In the genomic region with DNA sequence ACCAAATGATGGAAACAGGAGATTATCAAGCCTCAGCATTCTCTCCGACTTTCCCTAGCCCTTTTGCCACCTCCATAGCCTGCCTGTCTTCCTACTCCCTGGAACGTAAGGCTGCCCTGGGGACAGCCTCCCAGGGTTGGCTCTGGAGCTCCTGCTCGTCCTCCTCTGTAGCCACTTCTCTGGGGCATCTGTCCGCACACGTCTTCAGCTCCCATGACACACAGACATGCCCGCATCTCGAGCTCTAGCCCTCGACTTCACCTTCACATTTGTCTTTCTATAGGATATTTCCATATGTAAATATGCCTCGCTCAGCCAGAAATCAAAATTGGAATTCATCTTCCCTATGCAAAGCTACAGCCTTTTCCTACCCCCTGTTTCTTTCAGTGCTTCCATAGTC, we compare ENCODE assay signal across 22 cellular contexts.
A peak's percentile ranks its signal among the peaks of the same experiment; 100 is the strongest.
DNase-seq lines count a peak whose midpoint lies in the region; ATAC-seq lines count a peak whose summit lies in the region.
"Had no signal": no experiment of that assay in that cellular context is flagged by ENCODE, and none has a peak within 500 bp of the region (broad histone marks: within the 10 kb centered on the region; RNA-seq: fewer than 3 reads in every experiment).

No MANE protein-coding gene starts in this region.

- H4K91ac ChIP-seq in trophoblast cell (ENCODE audit: low read depth, low read length), result no peak overlapping the region

- H2BK120ac ChIP-seq in trophoblast cell (ENCODE audit: insufficient read depth, low read length, poor library complexity), result no peak overlapping the region

- H3K4me2 ChIP-seq in trophoblast cell (ENCODE audit: low read length), result no peak overlapping the region
- H3K4me2 ChIP-seq: BLaER1 had no signal

- H3K9me3 ChIP-seq in trophoblast cell (ENCODE audit: insufficient read depth, low read depth, low read length), result no peaks in the 10 kb centered on the region
- H3K9me3 ChIP-seq: BLaER1, HAP-1 had no signal

- DNase-seq in mesenteric fat pad (ENCODE audit: low spot score), result peak; percentile 43
- DNase-seq in trophoblast cell, result peak; percentile 12 to 60
- no peak for DNase-seq in posterior cingulate gyrus
- DNase-seq in T-helper 9 cell, result no peak
- DNase-seq: CD4-positive, CD25-positive, alpha-beta regulatory T cell; GOT3; HFFc6; MV-4-11; NCI-H1105 treated with DMSO at 0.1 percent for 48 hours; NCI-H2029; NCI-H446; NCI-H524 treated with DMSO at 0.1 percent for 48 hours; Right ventricle myocardium superior; RPMI8226 had no signal

- H3K23ac ChIP-seq in trophoblast cell (ENCODE audit: low read length), result no peak overlapping the region

- intact Hi-C loops in posterior cingulate gyrus (cut with DNase I), result no loop called here

- H4K8ac ChIP-seq in trophoblast cell (ENCODE audit: low read depth, low read length), result no peak overlapping the region

- H2AFZ ChIP-seq in trophoblast cell (ENCODE audit: insufficient read depth, low read length, poor library complexity), result no peak overlapping the region

- no peak overlapping the region for H3K27ac ChIP-seq in trophoblast cell (ENCODE audit: low read depth, low read length)
- H3K27ac ChIP-seq: BLaER1 had no signal

- peaks cover 2% of the 10 kb centered on the region for H3K79me1 ChIP-seq in trophoblast cell (ENCODE audit: low read length)

- no peaks in the 10 kb centered on the region for H3K79me2 ChIP-seq in trophoblast cell (ENCODE audit: control insufficient read depth, insufficient read depth, low read length, poor library complexity)

- no peak overlapping the region for H2BK12ac ChIP-seq in trophoblast cell (ENCODE audit: low read length)

- peak overlapping the region in 2 of 3 donors; percentile 7 to 30 for H3K27ac Mint-ChIP-seq in IgD-negative memory B cell
- peak overlapping the region; percentile 67 for H3K27ac Mint-ChIP-seq in activated T-helper 17 cell treated with anti-CD3 and anti-CD28 coated beads, Interleukin-2, amount 50 U/mL, for 72 hours
- H3K27ac Mint-ChIP-seq: HFFc6 had no signal

- no peak overlapping the region for H3K18ac ChIP-seq in trophoblast cell (ENCODE audit: low read length)

- no peak overlapping the region for H3K4me3 ChIP-seq in trophoblast cell (ENCODE audit: low read depth, low read length)
- H3K4me3 ChIP-seq: BLaER1, HAP-1, K562 had no signal

- H3K4ac ChIP-seq in trophoblast cell (ENCODE audit: low read depth, low read length), result no peak overlapping the region

- H3K9me3 Mint-ChIP-seq in IgD-negative memory B cell, result peaks cover 0 to 3% (median 0%) of the 10 kb centered on the region in 3 donors
- H3K9me3 Mint-ChIP-seq in activated T-helper 17 cell treated with anti-CD3 and anti-CD28 coated beads, Interleukin-2, amount 50 U/mL, for 72 hours, result peaks cover 5% of the 10 kb centered on the region
- H3K9me3 Mint-ChIP-seq: CD4-positive, CD25-positive, alpha-beta regulatory T cell; HFFc6 had no signal

- WGBS in trophoblast cell (ENCODE audit: extremely low coverage, insufficient coverage, insufficient read length), result no CpG with 5 or more reads among the region's 9 CpGs

- H3K36me3 ChIP-seq in trophoblast cell (ENCODE audit: control insufficient read depth in 1 of 2, insufficient read depth in 2 of 2, low read length in 2 of 2), result no peaks in the 10 kb centered on the region
- H3K36me3 ChIP-seq: BLaER1, HAP-1 had no signal

- no peak for ATAC-seq in activated T-helper 17 cell treated with anti-CD3 and anti-CD28 coated beads, Interleukin-2, amount 50 U/mL, for 72 hours (replicated peaks)
- no peak for ATAC-seq in GM18498 (IDR thresholded peaks at IDR 0.05; ENCODE audit: unreplicated experiment)
- ATAC-seq in GM19397 (IDR thresholded peaks at IDR 0.05; ENCODE audit: unreplicated experiment), result no peak
- ATAC-seq: HepG2, K562 had no signal

- peaks cover 2 to 5% of the 10 kb centered on the region in 2 experiments for H3K4me1 ChIP-seq in trophoblast cell (ENCODE audit: control insufficient read depth in 1 of 2, insufficient read depth in 2 of 2, low read length in 2 of 2)

- H3K4me3 Mint-ChIP-seq in IgD-negative memory B cell, result no peak overlapping the region
- no peak overlapping the region for H3K4me3 Mint-ChIP-seq in activated T-helper 17 cell treated with anti-CD3 and anti-CD28 coated beads, Interleukin-2, amount 50 U/mL, for 72 hours
- H3K4me3 Mint-ChIP-seq: CD4-positive, CD25-positive, alpha-beta regulatory T cell; HFFc6 had no signal

- H3K4me1 Mint-ChIP-seq in IgD-negative memory B cell, result peaks cover 22 to 37% (median 25%) of the 10 kb centered on the region in 3 donors
- H3K4me1 Mint-ChIP-seq in activated T-helper 17 cell treated with anti-CD3 and anti-CD28 coated beads, Interleukin-2, amount 50 U/mL, for 72 hours, result peaks cover 36% of the 10 kb centered on the region

- H3K36me3 Mint-ChIP-seq in IgD-negative memory B cell, result no peaks in the 10 kb centered on the region
- peaks cover 15% of the 10 kb centered on the region for H3K36me3 Mint-ChIP-seq in activated T-helper 17 cell treated with anti-CD3 and anti-CD28 coated beads, Interleukin-2, amount 50 U/mL, for 72 hours (ENCODE audit: low read depth)

- H4K12ac ChIP-seq in trophoblast cell (ENCODE audit: low read depth, low read length), result no peak overlapping the region

- H3K27me3 ChIP-seq in trophoblast cell (ENCODE audit: insufficient read depth, low read length), result no peaks in the 10 kb centered on the region

- H3K9ac ChIP-seq in trophoblast cell (ENCODE audit: low read length), result no peak overlapping the region
- H3K9ac ChIP-seq: BLaER1 had no signal

- H2BK5ac ChIP-seq in trophoblast cell (ENCODE audit: low read depth, low read length, poor library complexity), result no peak overlapping the region

- no peak overlapping the region for H3K14ac ChIP-seq in trophoblast cell (ENCODE audit: low read length)

- H2AK5ac ChIP-seq in trophoblast cell (ENCODE audit: low read length), result no peak overlapping the region

- peaks cover 9% of the 10 kb centered on the region for H3K27me3 Mint-ChIP-seq in IgD-negative memory B cell
- no peaks in the 10 kb centered on the region for H3K27me3 Mint-ChIP-seq in activated T-helper 17 cell treated with anti-CD3 and anti-CD28 coated beads, Interleukin-2, amount 50 U/mL, for 72 hours

Comparison
In these comparisons a context has a peak if more than half of its experiments do, and no peak if none do; other contexts are left out.
1. DNase-seq: peak in mesenteric fat pad (single experiment) and trophoblast cell (2 of 2); none in posterior cingulate gyrus (0 of 10) and T-helper 9 cell (single experiment).